ENCODE assay signal across 8 cellular contexts in genomic region chr5:148826082-148826971, GRCh38. TPM values are rescaled to one million over a fixed set of nuclear protein-coding genes. Genes with fewer than 3 reads are reported as not detected.
DNase-seq lines count a peak whose midpoint lies in the region; ATAC-seq and TF ChIP-seq lines count a peak whose summit lies in the region.

Gene ADRB2 (plus strand): TSS chr5:148826611. CDS start chr5:148826832, 221 bp downstream.

- no peaks in the 10 kb centered on the region for H3K9me3 Mint-ChIP-seq in activated T-cell treated with anti-CD3 and anti-CD28 coated beads, Interleukin-2, amount 50 U/mL, for 24 hours

- H3K36me3 ChIP-seq in BJ (ENCODE audit: control insufficient read depth, insufficient read depth, low read length) (no peaks in the 10 kb centered on the region), esophagus (ENCODE audit: control insufficient read depth in 2 of 2, insufficient read depth in 2 of 2, low read length in 1 of 2) (no peaks in the 10 kb centered on the region), mucosa of stomach (ENCODE audit: control insufficient read depth, insufficient read depth, low read length) (no peaks in the 10 kb centered on the region)

- peak within 1 kb of the TSS; percentile 81 for H3K9ac ChIP-seq in mucosa of stomach (ENCODE audit: low read length)

- no peak; the same call in 1 of the 2 replicates for TF ChIP-seq CTCF in BJ (IDR thresholded peaks at IDR 0.05; ENCODE audit: insufficient read depth, low read depth, low read length)

- H3K36me3 Mint-ChIP-seq in activated T-cell treated with anti-CD3 and anti-CD28 coated beads, Interleukin-2, amount 50 U/mL, for 24 hours (ENCODE audit: low read depth) = no peaks in the 10 kb centered on the region

- peak within 1 kb of the TSS; percentile 76 for H3K4me3 ChIP-seq in BJ (ENCODE audit: low read depth, low read length)
- H3K4me3 ChIP-seq in esophagus (ENCODE audit: low read depth in 1 of 2, low read length in 2 of 2) = peak within 1 kb of the TSS; percentile 48 to 53
- peak within 1 kb of the TSS; percentile 72 for H3K4me3 ChIP-seq in mucosa of stomach (ENCODE audit: low read length)

- CTCF ChIA-PET in BJ (lab: Yijun Ruan, JAX) = interaction anchor here (0.8 to 3.1 kb wide), 4 partner anchors 23 to 177 kb away, joined by 3 to 10 read pairs (median 4); no protein-coding TSS in a partner anchor

- H3K27me3 ChIP-seq in BJ (ENCODE audit: control insufficient read depth, insufficient read depth, low read length) = no peaks in the 10 kb centered on the region
- H3K27me3 ChIP-seq in esophagus (ENCODE audit: control insufficient read depth in 1 of 2, insufficient read depth in 2 of 2, low read length in 2 of 2) = no peaks in the 10 kb centered on the region
- H3K27me3 ChIP-seq in mucosa of stomach (ENCODE audit: control insufficient read depth, insufficient read depth, low read length) = no peaks in the 10 kb centered on the region

- POLR2A ChIA-PET in BJ (lab: Charles Lee) = no interaction called here

- H3K4me1 ChIP-seq in esophagus (ENCODE audit: control insufficient read depth in 2 of 2, insufficient read depth in 2 of 2, low read length in 1 of 2) (peaks cover 4 to 15% of the 10 kb centered on the region in 2 donors), mucosa of stomach (ENCODE audit: control insufficient read depth, insufficient read depth, low read length) (peaks cover 25% of the 10 kb centered on the region)

- H3K4me1 Mint-ChIP-seq in activated T-cell treated with anti-CD3 and anti-CD28 coated beads, Interleukin-2, amount 50 U/mL, for 24 hours (ENCODE audit: low read depth) = peaks cover 43% of the 10 kb centered on the region

- peak; percentile 63 for DNase-seq in BJ (ENCODE audit: low read depth)
- peak; percentile 91 for DNase-seq in NOMO-1 treated with dmso at 0.1 percent for 144 hours (lab: John Stamatoyannopoulos, UW; ENCODE audit: unreplicated experiment)
- DNase-seq in activated T-cell treated with anti-CD3 and anti-CD28 coated beads, Interleukin-2, amount 50 U/mL, for 24 hours = peak; percentile 90
- DNase-seq in stimulated activated CD8-positive, alpha-beta memory T cell treated with anti-CD3 and anti-CD28 coated beads, Interleukin-4, amount 100 ng/mL, for 48 hours = peak; percentile 90

- H3K27ac Mint-ChIP-seq in activated T-cell treated with anti-CD3 and anti-CD28 coated beads, Interleukin-2, amount 50 U/mL, for 24 hours = peak within 1 kb of the TSS; percentile 48

- ATAC-seq in GM19351 (IDR thresholded peaks at IDR 0.05; ENCODE audit: unreplicated experiment) (peak; percentile 96), HG03469 (IDR thresholded peaks at IDR 0.05; ENCODE audit: unreplicated experiment) (peak; percentile 93)

- peak within 1 kb of the TSS; percentile 95 to 98 for H3K27ac ChIP-seq in esophagus (ENCODE audit: low read depth in 2 of 2, low read length in 1 of 2)

- H3K9me3 ChIP-seq in esophagus (ENCODE audit: control insufficient read depth in 2 of 2, insufficient read depth in 1 of 2, low read depth in 1 of 2, low read length in 1 of 2) (no peaks in the 10 kb centered on the region), mucosa of stomach (ENCODE audit: control insufficient read depth, low read length) (no peaks in the 10 kb centered on the region)

- peak within 1 kb of the TSS; percentile 79 for H3K4me3 Mint-ChIP-seq in activated T-cell treated with anti-CD3 and anti-CD28 coated beads, Interleukin-2, amount 50 U/mL, for 24 hours

- peaks cover 20% of the 10 kb centered on the region for H3K27me3 Mint-ChIP-seq in activated T-cell treated with anti-CD3 and anti-CD28 coated beads, Interleukin-2, amount 50 U/mL, for 24 hours

- 1% methylated on average over 66 of the region's 66 CpGs for WGBS in esophagus, 2 donors

RNA-seq across cellular contexts. Expression of gene ADRB2, which starts in this region (rescaled TPM):
- 0.58 and 0.64 TPM in 2 replicates for polyA plus RNA-seq in BJ (2011; rRNA removed)
- polyA minus RNA-seq in BJ (2011; rRNA and poly(A)+ RNA removed) = 1.4 and 2.8 TPM in 2 replicates
- polyA plus RNA-seq in esophagus = 1 to 10 TPM; 2.1 to 2.8 TPM

Comparison
In these comparisons a context has a peak if more than half of its experiments do, and no peak if none do; other contexts are left out.
1. Peak in every context shown above with its lines: DNase-seq, ATAC-seq, H3K4me3 ChIP-seq and H3K27ac ChIP-seq.